17 cellular contexts compared by ENCODE assay signal in genomic region chr10:69303632-69304035, GRCh38. TPM values are rescaled to one million over a fixed set of nuclear protein-coding genes. Genes with fewer than 3 reads are reported as not detected.
DNase-seq lines count a peak whose midpoint lies in the region; ATAC-seq lines count a peak whose summit lies in the region.
"Had no signal": no experiment of that assay in that cellular context is flagged by ENCODE, and none has a peak within 500 bp of the region (broad histone marks: within the 10 kb centered on the region; RNA-seq: fewer than 3 reads in every experiment).

No MANE protein-coding gene starts in this region.

- CTCF ChIA-PET in activated naive CD4-positive, alpha-beta T cell treated with anti-CD3 and anti-CD28 coated beads, Interleukin-2, amount 10 ng/mL, durations not matched to agents 7 days and 5 days (lab: Charles Lee) = interaction anchor here (1.0 to 1.6 kb wide), 2 partner anchors 12 to 15 kb away, joined by 3 read pairs; no protein-coding TSS in a partner anchor

- no peak for DNase-seq in activated naive CD4-positive, alpha-beta T cell treated with anti-CD3 and anti-CD28 coated beads, Interleukin-2, amount 50 U/mL, for 72 hours (ENCODE audit: low spot score in 2 of 2)
- no peak for DNase-seq in activated naive CD4-positive, alpha-beta T cell treated with anti-CD3 and anti-CD28 coated beads, Interleukin-2, amount 10 ng/mL, durations not matched to agents 7 days and 5 days
- DNase-seq in MV-4-11 (lab: John Stamatoyannopoulos, UW) (peak; percentile 65), dermis blood vessel endothelial cell (peak; percentile 23), NCI-H82 (lab: John Stamatoyannopoulos, UW) (no peak), activated gamma-delta T cell (lab: John Stamatoyannopoulos, UW) (no peak)
- DNase-seq in stimulated activated CD8-positive, alpha-beta memory T cell treated with anti-CD3 and anti-CD28 coated beads, Interleukin-4, amount 100 ng/mL, for 48 hours = peak; percentile 55
- DNase-seq: activated effector memory CD4-positive, alpha-beta T cell treated with anti-CD3 and anti-CD28 coated beads, Interleukin-2, amount 50 U/mL, for 16 hours; COR-L47; HFFc6; NCI-H1105; NK-92 treated with Interleukin-12 subunit alpha and Interleukin-12 subunit beta, amount 100 ng/mL, for 24 hours; T-helper 9 cell had no signal

- ATAC-seq in activated naive CD4-positive, alpha-beta T cell treated with anti-CD3 and anti-CD28 coated beads, Interleukin-2, amount 50 U/mL, for 72 hours = peak; percentile 66 to 95
- ATAC-seq in GM21360 (IDR thresholded peaks at IDR 0.05; ENCODE audit: unreplicated experiment) = no peak
- ATAC-seq: left lobe of liver had no signal

- no peak overlapping the region for H3K4me3 Mint-ChIP-seq in activated naive CD4-positive, alpha-beta T cell treated with anti-CD3 and anti-CD28 coated beads, Interleukin-2, amount 10 ng/mL, durations not matched to agents 7 days and 5 days
- H3K4me3 Mint-ChIP-seq: dendritic cell treated with granulocyte-macrophage colony-stimulating factor and Interleukin-4, amounts not matched to agents 40 ng/mL and 50 ng/mL, for 4 days; HFFc6; stimulated activated naive CD8-positive, alpha-beta T cell treated with anti-CD3 and anti-CD28 coated beads, Interleukin-15, Interleukin-2, amounts not matched to agents 100 ng/mL and 50 ng/mL, for 24 hours had no signal

- H3K27me3 Mint-ChIP-seq in activated naive CD4-positive, alpha-beta T cell treated with anti-CD3 and anti-CD28 coated beads, Interleukin-2, amount 10 ng/mL, durations not matched to agents 7 days and 5 days = peaks cover 22% of the 10 kb centered on the region
- H3K27me3 Mint-ChIP-seq: stimulated activated naive CD8-positive, alpha-beta T cell treated with anti-CD3 and anti-CD28 coated beads, Interleukin-15, Interleukin-2, amounts not matched to agents 100 ng/mL and 50 ng/mL, for 24 hours had no signal

- H3K9me3 Mint-ChIP-seq in activated naive CD4-positive, alpha-beta T cell treated with anti-CD3 and anti-CD28 coated beads, Interleukin-2, amount 50 U/mL, for 72 hours = no peaks in the 10 kb centered on the region
- H3K9me3 Mint-ChIP-seq in activated naive CD4-positive, alpha-beta T cell treated with anti-CD3 and anti-CD28 coated beads, Interleukin-2, amount 10 ng/mL, durations not matched to agents 7 days and 5 days = no peaks in the 10 kb centered on the region
- H3K9me3 Mint-ChIP-seq: dendritic cell treated with granulocyte-macrophage colony-stimulating factor and Interleukin-4, amounts not matched to agents 40 ng/mL and 50 ng/mL, for 4 days; stimulated activated naive CD8-positive, alpha-beta T cell treated with anti-CD3 and anti-CD28 coated beads, Interleukin-15, Interleukin-2, amounts not matched to agents 100 ng/mL and 50 ng/mL, for 24 hours had no signal

- no peaks in the 10 kb centered on the region for H3K4me1 Mint-ChIP-seq in activated naive CD4-positive, alpha-beta T cell treated with anti-CD3 and anti-CD28 coated beads, Interleukin-2, amount 10 ng/mL, durations not matched to agents 7 days and 5 days

- no peak overlapping the region for H3K27ac Mint-ChIP-seq in activated naive CD4-positive, alpha-beta T cell treated with anti-CD3 and anti-CD28 coated beads, Interleukin-2, amount 50 U/mL, for 72 hours
- no peak overlapping the region for H3K27ac Mint-ChIP-seq in activated naive CD4-positive, alpha-beta T cell treated with anti-CD3 and anti-CD28 coated beads, Interleukin-2, amount 10 ng/mL, durations not matched to agents 7 days and 5 days
- H3K27ac Mint-ChIP-seq: dendritic cell treated with granulocyte-macrophage colony-stimulating factor and Interleukin-4, amounts not matched to agents 40 ng/mL and 50 ng/mL, for 4 days; HFFc6; stimulated activated naive CD8-positive, alpha-beta T cell treated with anti-CD3 and anti-CD28 coated beads, Interleukin-15, Interleukin-2, amounts not matched to agents 100 ng/mL and 50 ng/mL, for 24 hours had no signal

- H3K36me3 Mint-ChIP-seq in activated naive CD4-positive, alpha-beta T cell treated with anti-CD3 and anti-CD28 coated beads, Interleukin-2, amount 50 U/mL, for 72 hours = no peaks in the 10 kb centered on the region
- H3K36me3 Mint-ChIP-seq in activated naive CD4-positive, alpha-beta T cell treated with anti-CD3 and anti-CD28 coated beads, Interleukin-2, amount 10 ng/mL, durations not matched to agents 7 days and 5 days = no peaks in the 10 kb centered on the region

RNA-seq across cellular contexts. Expression of gene HK1, which starts 25.3 kb away (rescaled TPM):
- total RNA-seq in activated naive CD4-positive, alpha-beta T cell treated with anti-CD3 and anti-CD28 coated beads, Interleukin-2, amount 50 U/mL, for 72 hours = 100 to 1,000 TPM; 157 to 235 TPM
- total RNA-seq in dermis blood vessel endothelial cell = 110 and 142 TPM in 2 replicates

Comparison
In these comparisons a context has a peak if more than half of its experiments do, and no peak if none do; other contexts are left out.
1. DNase-seq: peak in MV-4-11 (single experiment), dermis blood vessel endothelial cell (single experiment) and stimulated activated CD8-positive, alpha-beta memory T cell treated with anti-CD3 and anti-CD28 coated beads, Interleukin-4, amount 100 ng/mL, for 48 hours (single experiment); none in activated naive CD4-positive, alpha-beta T cell treated with anti-CD3 and anti-CD28 coated beads, Interleukin-2, amount 50 U/mL, for 72 hours (0 of 2), activated naive CD4-positive, alpha-beta T cell treated with anti-CD3 and anti-CD28 coated beads, Interleukin-2, amount 10 ng/mL, durations not matched to agents 7 days and 5 days (single experiment), NCI-H82 (single experiment) and activated gamma-delta T cell (single experiment).